9 cellular contexts compared by ENCODE assay signal in genomic region chr1:111476761-111477309, GRCh38. TPM values are rescaled to one million over a fixed set of nuclear protein-coding genes. Genes with fewer than 3 reads are reported as not detected.
DNase-seq lines count a peak whose midpoint lies in the region; ATAC-seq, FAIRE-seq and TF ChIP-seq lines count a peak whose summit lies in the region.
"Had no signal": no experiment of that assay in that cellular context is flagged by ENCODE, and none has a peak within 500 bp of the region (broad histone marks: within the 10 kb centered on the region; RNA-seq: fewer than 3 reads in every experiment).

No MANE protein-coding gene starts in this region.

- FAIRE-seq in HepG2 (lab: Jason Lieb, UNC), result no peak

- no peak for DNase-seq in HepG2 (ENCODE audit: low spot score)
- peak in 1 of 2 experiments; percentile 43 for DNase-seq in HL-60 (ENCODE audit: low read depth in 1 of 2, low spot score in 1 of 2)
- DNase-seq in activated naive CD4-positive, alpha-beta T cell treated with anti-CD3 and anti-CD28 coated beads for 36 hours, result peak; percentile 50
- DNase-seq in HCEC 1CT, result no peak
- DNase-seq in activated CD4-positive, CD25-positive, alpha-beta regulatory T cell treated with anti-CD3 and anti-CD28 coated beads, Interleukin-2, amount 50 U/mL, for 72 hours, result no peak
- DNase-seq in AG20443 (ENCODE audit: low spot score), result no peak

- H3K4me3 ChIP-seq in liver (ENCODE audit: low read depth in 1 of 3, low read length in 3 of 3) (no peak overlapping the region), HepG2 (replicated peaks in 1 of 3; ENCODE audit: insufficient read depth in 1 of 3, low read depth in 2 of 3, low read length in 3 of 3) (no peak overlapping the region), HL-60 (replicated peaks; ENCODE audit: insufficient read depth, low read length) (no peak overlapping the region; the same call in 1 of the 2 replicates)

- in situ Hi-C loops in HepG2 (cut with HindIII; ENCODE audit: extremely low pct_ligation_motif_present, low pct_unique_long_range_greater_than_20kb), result no loop called here

- no peak for TF ChIP-seq EP300 in HepG2 (IDR thresholded peaks at IDR 0.05; ENCODE audit: low read depth in 2 of 2, low read length in 2 of 2)
- no peak for TF ChIP-seq EP300 in HepG2 (CRISPR knock-in tag; IDR thresholded peaks at IDR 0.05; ENCODE audit: borderline replicate concordance)

- H3K4me1 ChIP-seq in liver (ENCODE audit: control insufficient read depth in 4 of 4, insufficient read depth in 4 of 4, low read length in 3 of 4) (no peaks in the 10 kb centered on the region), HepG2 (ENCODE audit: insufficient read depth, low read length) (peaks cover 13% of the 10 kb centered on the region)

- H2AFZ ChIP-seq in HepG2 (ENCODE audit: low read length), result no peak overlapping the region

- H3K36me3 ChIP-seq in liver (ENCODE audit: control insufficient read depth in 4 of 4, insufficient read depth in 3 of 4, low read depth in 1 of 4, low read length in 3 of 4) (peaks cover 0 to 10% (median 1%) of the 10 kb centered on the region in 4 donors), HepG2 (replicated peaks in 1 of 2; ENCODE audit: control insufficient read depth in 1 of 2, insufficient read depth in 2 of 2, low read length in 2 of 2) (no peaks in the 10 kb centered on the region)

- no peaks in the 10 kb centered on the region for H4K20me1 ChIP-seq in HepG2 (ENCODE audit: insufficient read depth, low read length)

- no peak for ATAC-seq in HepG2

- H3K79me2 ChIP-seq in HepG2 (ENCODE audit: insufficient read depth, low read length), result no peaks in the 10 kb centered on the region

- H3K4me2 ChIP-seq in HepG2 (ENCODE audit: low read depth, low read length), result no peak overlapping the region

- TF ChIP-seq RAD21 in liver (IDR thresholded peaks at IDR 0.05), result no peak
- TF ChIP-seq RAD21 in HepG2 (CRISPR knock-in tag; IDR thresholded peaks at IDR 0.05), result no peak

- no TSS peak for BruUV-seq in HepG2 (replicated peaks; lab: Mats Ljungman, UMichigan)

- intact Hi-C loops in HepG2 (cut with micrococcal nuclease; ENCODE audit: unreplicated experiment), result no loop called here
- intact Hi-C loops in activated naive CD4-positive, alpha-beta T cell treated with anti-CD3 and anti-CD28 coated beads for 36 hours (cut with micrococcal nuclease), result no loop called here

- CTCF ChIA-PET in HepG2 (lab: Yijun Ruan, JAX; ENCODE audit: low intra/inter-chr PET ratio, low total read pairs), result no interaction called here
- CTCF ChIA-PET in activated naive CD4-positive, alpha-beta T cell treated with anti-CD3 and anti-CD28 coated beads for 36 hours (lab: Charles Lee), result interaction anchor here (0.6 to 3.8 kb wide), 12 partner anchors 11 to 293 kb away, joined by 3 to 27 read pairs (median 3); no protein-coding TSS in a partner anchor

- no peak for TF ChIP-seq CTCF in liver (IDR thresholded peaks at IDR 0.05; ENCODE audit: low read depth, low read length, missing input control)
- no peak for TF ChIP-seq CTCF in HepG2 (CRISPR knock-in tag; IDR thresholded peaks at IDR 0.05)
- no peak for TF ChIP-seq CTCF in HL-60 (IDR thresholded peaks at IDR 0.05; ENCODE audit: insufficient read depth, low read length)

- H3K9me3 Mint-ChIP-seq in activated naive CD4-positive, alpha-beta T cell treated with anti-CD3 and anti-CD28 coated beads for 36 hours, result no peaks in the 10 kb centered on the region
- H3K9me3 Mint-ChIP-seq in stimulated activated naive CD8-positive, alpha-beta T cell treated with anti-CD3 and anti-CD28 coated beads, Interleukin-15, Interleukin-2, amounts not matched to agents 100 ng/mL and 50 ng/mL, for 24 hours, result no peaks in the 10 kb centered on the region

- POLR2A ChIA-PET in HepG2 (lab: Yijun Ruan, JAX), result no interaction called here

- 71% methylated on average over 2 of the region's 2 CpGs for WGBS in liver
- 52% methylated on average over 2 of the region's 2 CpGs for WGBS in HepG2 (ENCODE audit: low lambda C conversion rate)

- no peak for TF ChIP-seq POLR2A in HepG2 (IDR thresholded peaks at IDR 0.05; ENCODE audit: insufficient read depth in 1 of 2, low read depth in 2 of 2, low read length in 2 of 2)

- peak overlapping the region; percentile 17 for H3K4me3 Mint-ChIP-seq in activated naive CD4-positive, alpha-beta T cell treated with anti-CD3 and anti-CD28 coated beads for 36 hours
- peak overlapping the region; percentile 74 for H3K4me3 Mint-ChIP-seq in stimulated activated naive CD8-positive, alpha-beta T cell treated with anti-CD3 and anti-CD28 coated beads, Interleukin-15, Interleukin-2, amounts not matched to agents 100 ng/mL and 50 ng/mL, for 24 hours

- H3K36me3 Mint-ChIP-seq in activated naive CD4-positive, alpha-beta T cell treated with anti-CD3 and anti-CD28 coated beads for 36 hours (ENCODE audit: low read depth), result peaks cover 15% of the 10 kb centered on the region
- H3K36me3 Mint-ChIP-seq in stimulated activated naive CD8-positive, alpha-beta T cell treated with anti-CD3 and anti-CD28 coated beads, Interleukin-15, Interleukin-2, amounts not matched to agents 100 ng/mL and 50 ng/mL, for 24 hours (ENCODE audit: low read depth), result peaks cover 26% of the 10 kb centered on the region

- no peak overlapping the region for H3K9ac ChIP-seq in liver (ENCODE audit: low read depth in 1 of 2, low read length in 2 of 2)
- H3K9ac ChIP-seq in HepG2 (ENCODE audit: insufficient read depth, low read depth, low read length), result no peak overlapping the region

- H3K27me3 ChIP-seq in liver (ENCODE audit: control insufficient read depth in 4 of 4, insufficient read depth in 4 of 4, low read length in 3 of 4) (no peaks in the 10 kb centered on the region), HepG2 (ENCODE audit: control insufficient read depth in 1 of 2, insufficient read depth in 2 of 2, low read length in 2 of 2) (no peaks in the 10 kb centered on the region), HL-60 (ENCODE audit: insufficient read depth, poor library complexity, severe bottlenecking) (no peaks in the 10 kb centered on the region)

- H3K4me1 Mint-ChIP-seq in activated naive CD4-positive, alpha-beta T cell treated with anti-CD3 and anti-CD28 coated beads for 36 hours (ENCODE audit: low read depth), result peaks cover 46% of the 10 kb centered on the region
- peaks cover 63% of the 10 kb centered on the region for H3K4me1 Mint-ChIP-seq in stimulated activated naive CD8-positive, alpha-beta T cell treated with anti-CD3 and anti-CD28 coated beads, Interleukin-15, Interleukin-2, amounts not matched to agents 100 ng/mL and 50 ng/mL, for 24 hours (ENCODE audit: low read depth)

- H3K27ac Mint-ChIP-seq in activated naive CD4-positive, alpha-beta T cell treated with anti-CD3 and anti-CD28 coated beads for 36 hours, result peak overlapping the region; percentile 71
- H3K27ac Mint-ChIP-seq in stimulated activated naive CD8-positive, alpha-beta T cell treated with anti-CD3 and anti-CD28 coated beads, Interleukin-15, Interleukin-2, amounts not matched to agents 100 ng/mL and 50 ng/mL, for 24 hours, result peak overlapping the region; percentile 91

- H3K27ac ChIP-seq in liver (ENCODE audit: low read depth in 1 of 2, low read length in 2 of 2) (peak overlapping the region in 1 of 2 donors; percentile 66), HepG2 (ENCODE audit: extremely low read length, insufficient read depth, low read length) (no peak overlapping the region), HL-60 (replicated peaks) (peak overlapping the region; percentile 27)

- H3K9me3 ChIP-seq in liver (ENCODE audit: control insufficient read depth in 4 of 4, low read length in 3 of 4) (no peaks in the 10 kb centered on the region), HepG2 (ENCODE audit: low read length) (no peaks in the 10 kb centered on the region)

- H3K27me3 Mint-ChIP-seq in activated naive CD4-positive, alpha-beta T cell treated with anti-CD3 and anti-CD28 coated beads for 36 hours (ENCODE audit: low read depth), result no peaks in the 10 kb centered on the region
- H3K27me3 Mint-ChIP-seq in stimulated activated naive CD8-positive, alpha-beta T cell treated with anti-CD3 and anti-CD28 coated beads, Interleukin-15, Interleukin-2, amounts not matched to agents 100 ng/mL and 50 ng/mL, for 24 hours, result no peaks in the 10 kb centered on the region

RNA-seq across cellular contexts. Expression of gene C1orf162, which starts 3.1 kb away (rescaled TPM):
- total RNA-seq in liver, result 1 to 10 TPM; 4.0 to 6.4 TPM
- 10 to 100 TPM; 14.4 to 16.3 TPM for polyA plus RNA-seq in liver
- 0.27 TPM in 1 of 2 replicates, not detected in the other for total RNA-seq in HepG2 (2016; rRNA removed; fragmentation: Illumina TruSeq; extraction: Trizol)
- not detected in 2 replicates for total RNA-seq in HepG2 (2016; cell fraction: cytosol; rRNA removed; fragmentation: Illumina TruSeq; extraction: Trizol; ENCODE audit: low read depth)
- total RNA-seq in HepG2 (2016; cell fraction: insoluble cytoplasmic fraction; rRNA removed; fragmentation: Illumina TruSeq; extraction: Trizol), result 0.28 TPM in 1 of 2 replicates, not detected in the other
- total RNA-seq in HepG2 (2016; cell fraction: membrane; rRNA removed; fragmentation: Illumina TruSeq; extraction: Trizol), result 0.10 and 0.12 TPM in 2 replicates
- 0.22 and 0.81 TPM in 2 replicates for total RNA-seq in HepG2 (2016; cell fraction: nucleus; rRNA removed; fragmentation: Illumina TruSeq; extraction: Trizol)
- 0.61 and 0.89 TPM in 2 replicates for polyA plus RNA-seq in HepG2 (2011; rRNA removed)
- polyA plus RNA-seq in HepG2 (2011; cell fraction: cytosol; rRNA removed), result 0.15 and 0.34 TPM in 2 replicates
- polyA plus RNA-seq in HepG2 (2011; cell fraction: nucleus; rRNA removed), result 2.7 and 3.0 TPM in 2 replicates
- 0.66 and 0.83 TPM in 2 replicates for polyA plus RNA-seq in HepG2 (2012)
- 0.16 and 0.20 TPM in 2 replicates for polyA plus RNA-seq in HepG2 (2016; cell fraction: cytosol; fragmentation: Illumina TruSeq; extraction: Trizol; ENCODE audit: low read depth)
- not detected in 2 replicates for polyA plus RNA-seq in HepG2 (2016; cell fraction: insoluble cytoplasmic fraction; fragmentation: Illumina TruSeq; extraction: Trizol; ENCODE audit: low read depth)
- polyA plus RNA-seq in HepG2 (2016; cell fraction: membrane; fragmentation: Illumina TruSeq; extraction: Trizol; ENCODE audit: low read depth), result 0.19 and 0.20 TPM in 2 replicates
- polyA plus RNA-seq in HepG2 (2016; cell fraction: nucleus; fragmentation: Illumina TruSeq; extraction: Trizol; ENCODE audit: insufficient read depth, low read depth), result 0.85 and 1.2 TPM in 2 replicates
- polyA minus RNA-seq in HepG2 (2011; rRNA and poly(A)+ RNA removed; ENCODE audit: low replicate concordance), result 0.33 TPM in 1 of 2 replicates, not detected in the other
- not detected in 2 replicates for polyA minus RNA-seq in HepG2 (2011; cell fraction: cytosol; rRNA and poly(A)+ RNA removed)
- polyA minus RNA-seq in HepG2 (2011; cell fraction: nucleus; rRNA and poly(A)+ RNA removed), result 1.4 and 1.9 TPM in 2 replicates
- total RNA-seq in activated naive CD4-positive, alpha-beta T cell treated with anti-CD3 and anti-CD28 coated beads for 36 hours, result 1 to 10 TPM; 6.4 to 8.2 TPM

RNA-seq across cellular contexts. Expression of gene ADORA3, which starts 26.6 kb away (rescaled TPM):
- total RNA-seq in liver, result 1 to 10 TPM; 2.3 to 4.0 TPM
- polyA plus RNA-seq in liver, result 1 to 10 TPM in 1 of 2 donors, under 1 TPM in 1; 0.97 to 5.6 TPM
- total RNA-seq in HepG2 (2016; rRNA removed; fragmentation: Illumina TruSeq; extraction: Trizol), result not detected in 2 replicates
- total RNA-seq in HepG2 (2016; cell fraction: cytosol; rRNA removed; fragmentation: Illumina TruSeq; extraction: Trizol; ENCODE audit: low read depth), result not detected in 2 replicates
- not detected in 2 replicates for total RNA-seq in HepG2 (2016; cell fraction: insoluble cytoplasmic fraction; rRNA removed; fragmentation: Illumina TruSeq; extraction: Trizol)
- not detected in 2 replicates for total RNA-seq in HepG2 (2016; cell fraction: membrane; rRNA removed; fragmentation: Illumina TruSeq; extraction: Trizol)
- total RNA-seq in HepG2 (2016; cell fraction: nucleus; rRNA removed; fragmentation: Illumina TruSeq; extraction: Trizol), result not detected in 2 replicates
- polyA plus RNA-seq in HepG2 (2011; rRNA removed), result 0.09 TPM in 1 of 2 replicates, not detected in the other
- polyA plus RNA-seq in HepG2 (2011; cell fraction: cytosol; rRNA removed), result 0.04 TPM in 1 of 2 replicates, not detected in the other
- polyA plus RNA-seq in HepG2 (2011; cell fraction: nucleus; rRNA removed), result not detected in 2 replicates
- polyA plus RNA-seq in HepG2 (2012), result not detected in 2 replicates
- not detected in 2 replicates for polyA plus RNA-seq in HepG2 (2016; cell fraction: cytosol; fragmentation: Illumina TruSeq; extraction: Trizol; ENCODE audit: low read depth)
- polyA plus RNA-seq in HepG2 (2016; cell fraction: insoluble cytoplasmic fraction; fragmentation: Illumina TruSeq; extraction: Trizol; ENCODE audit: low read depth), result not detected in 2 replicates
- not detected in 2 replicates for polyA plus RNA-seq in HepG2 (2016; cell fraction: membrane; fragmentation: Illumina TruSeq; extraction: Trizol; ENCODE audit: low read depth)
- polyA plus RNA-seq in HepG2 (2016; cell fraction: nucleus; fragmentation: Illumina TruSeq; extraction: Trizol; ENCODE audit: insufficient read depth, low read depth), result not detected in 2 replicates
- 0.44 TPM in 1 of 2 replicates, not detected in the other for polyA minus RNA-seq in HepG2 (2011; rRNA and poly(A)+ RNA removed; ENCODE audit: low replicate concordance)
- polyA minus RNA-seq in HepG2 (2011; cell fraction: cytosol; rRNA and poly(A)+ RNA removed), result not detected in 2 replicates
- not detected in 2 replicates for polyA minus RNA-seq in HepG2 (2011; cell fraction: nucleus; rRNA and poly(A)+ RNA removed)
- total RNA-seq in activated naive CD4-positive, alpha-beta T cell treated with anti-CD3 and anti-CD28 coated beads for 36 hours, result not detected
- total RNA-seq: kidney epithelial cell had no signal

RNA-seq across cellular contexts. Expression of gene TMIGD3, which starts 26.6 kb away (rescaled TPM):
- total RNA-seq in liver (1 to 10 TPM; 2.6 to 5.7 TPM), HepG2 (2016; rRNA removed; fragmentation: Illumina TruSeq; extraction: Trizol) (not detected in 2 replicates)
- polyA plus RNA-seq in liver (1 to 10 TPM; 3.4 to 5.9 TPM), HepG2 (2011; rRNA removed) (not detected in 2 replicates)
- total RNA-seq in HepG2 (2016; cell fraction: cytosol; rRNA removed; fragmentation: Illumina TruSeq; extraction: Trizol; ENCODE audit: low read depth), result not detected in 2 replicates
- total RNA-seq in HepG2 (2016; cell fraction: insoluble cytoplasmic fraction; rRNA removed; fragmentation: Illumina TruSeq; extraction: Trizol), result not detected in 2 replicates
- not detected in 2 replicates for total RNA-seq in HepG2 (2016; cell fraction: membrane; rRNA removed; fragmentation: Illumina TruSeq; extraction: Trizol)
- total RNA-seq in HepG2 (2016; cell fraction: nucleus; rRNA removed; fragmentation: Illumina TruSeq; extraction: Trizol), result not detected in 2 replicates
- 0.13 TPM in 1 of 2 replicates, not detected in the other for polyA plus RNA-seq in HepG2 (2011; cell fraction: cytosol; rRNA removed)
- not detected in 2 replicates for polyA plus RNA-seq in HepG2 (2011; cell fraction: nucleus; rRNA removed)
- polyA plus RNA-seq in HepG2 (2012), result not detected in 2 replicates
- not detected in 2 replicates for polyA plus RNA-seq in HepG2 (2016; cell fraction: cytosol; fragmentation: Illumina TruSeq; extraction: Trizol; ENCODE audit: low read depth)
- not detected in 2 replicates for polyA plus RNA-seq in HepG2 (2016; cell fraction: insoluble cytoplasmic fraction; fragmentation: Illumina TruSeq; extraction: Trizol; ENCODE audit: low read depth)
- polyA plus RNA-seq in HepG2 (2016; cell fraction: membrane; fragmentation: Illumina TruSeq; extraction: Trizol; ENCODE audit: low read depth), result not detected in 2 replicates
- polyA plus RNA-seq in HepG2 (2016; cell fraction: nucleus; fragmentation: Illumina TruSeq; extraction: Trizol; ENCODE audit: insufficient read depth, low read depth), result not detected in 2 replicates
- polyA minus RNA-seq in HepG2 (2011; rRNA and poly(A)+ RNA removed; ENCODE audit: low replicate concordance), result not detected in 2 replicates
- polyA minus RNA-seq in HepG2 (2011; cell fraction: cytosol; rRNA and poly(A)+ RNA removed), result not detected in 2 replicates
- not detected in 2 replicates for polyA minus RNA-seq in HepG2 (2011; cell fraction: nucleus; rRNA and poly(A)+ RNA removed)
- not detected for total RNA-seq in activated naive CD4-positive, alpha-beta T cell treated with anti-CD3 and anti-CD28 coated beads for 36 hours
- total RNA-seq: kidney epithelial cell had no signal

RNA-seq across cellular contexts. Expression of gene ATP5PB, which starts 27.6 kb away (rescaled TPM):
- total RNA-seq in liver (100 to 1,000 TPM; 143 to 212 TPM), HepG2 (2016; rRNA removed; fragmentation: Illumina TruSeq; extraction: Trizol) (541 and 772 TPM in 2 replicates)
- polyA plus RNA-seq in liver (100 to 1,000 TPM; 234 to 257 TPM), HepG2 (2011; rRNA removed) (209 and 297 TPM in 2 replicates)
- total RNA-seq in HepG2 (2016; cell fraction: cytosol; rRNA removed; fragmentation: Illumina TruSeq; extraction: Trizol; ENCODE audit: low read depth), result 74.4 and 81.4 TPM in 2 replicates
- 539 and 786 TPM in 2 replicates for total RNA-seq in HepG2 (2016; cell fraction: insoluble cytoplasmic fraction; rRNA removed; fragmentation: Illumina TruSeq; extraction: Trizol)
- 177 and 193 TPM in 2 replicates for total RNA-seq in HepG2 (2016; cell fraction: membrane; rRNA removed; fragmentation: Illumina TruSeq; extraction: Trizol)
- 163 and 174 TPM in 2 replicates for total RNA-seq in HepG2 (2016; cell fraction: nucleus; rRNA removed; fragmentation: Illumina TruSeq; extraction: Trizol)
- 185 and 234 TPM in 2 replicates for polyA plus RNA-seq in HepG2 (2011; cell fraction: cytosol; rRNA removed)
- 41.9 and 44.4 TPM in 2 replicates for polyA plus RNA-seq in HepG2 (2011; cell fraction: nucleus; rRNA removed)
- polyA plus RNA-seq in HepG2 (2012), result 196 and 251 TPM in 2 replicates
- polyA plus RNA-seq in HepG2 (2016; cell fraction: cytosol; fragmentation: Illumina TruSeq; extraction: Trizol; ENCODE audit: low read depth), result 96.2 and 101 TPM in 2 replicates
- 672 and 700 TPM in 2 replicates for polyA plus RNA-seq in HepG2 (2016; cell fraction: insoluble cytoplasmic fraction; fragmentation: Illumina TruSeq; extraction: Trizol; ENCODE audit: low read depth)
- polyA plus RNA-seq in HepG2 (2016; cell fraction: membrane; fragmentation: Illumina TruSeq; extraction: Trizol; ENCODE audit: low read depth), result 146 and 153 TPM in 2 replicates
- polyA plus RNA-seq in HepG2 (2016; cell fraction: nucleus; fragmentation: Illumina TruSeq; extraction: Trizol; ENCODE audit: insufficient read depth, low read depth), result 225 and 252 TPM in 2 replicates
- polyA minus RNA-seq in HepG2 (2011; rRNA and poly(A)+ RNA removed; ENCODE audit: low replicate concordance), result 137 and 342 TPM in 2 replicates
- polyA minus RNA-seq in HepG2 (2011; cell fraction: cytosol; rRNA and poly(A)+ RNA removed), result 103 and 109 TPM in 2 replicates
- polyA minus RNA-seq in HepG2 (2011; cell fraction: nucleus; rRNA and poly(A)+ RNA removed), result 22.0 and 30.5 TPM in 2 replicates
- total RNA-seq in activated naive CD4-positive, alpha-beta T cell treated with anti-CD3 and anti-CD28 coated beads for 36 hours, result 100 to 1,000 TPM; 324 to 331 TPM

RNA-seq across cellular contexts. Expression of gene WDR77, which starts 27.8 kb away (rescaled TPM):
- 10 to 100 TPM; 12.7 to 21.9 TPM for total RNA-seq in liver
- 10 to 100 TPM; 17.9 to 25.3 TPM for polyA plus RNA-seq in liver
- 90.6 and 93.3 TPM in 2 replicates for total RNA-seq in HepG2 (2016; rRNA removed; fragmentation: Illumina TruSeq; extraction: Trizol)
- 10.9 and 11.3 TPM in 2 replicates for total RNA-seq in HepG2 (2016; cell fraction: cytosol; rRNA removed; fragmentation: Illumina TruSeq; extraction: Trizol; ENCODE audit: low read depth)
- 90.6 and 93.0 TPM in 2 replicates for total RNA-seq in HepG2 (2016; cell fraction: insoluble cytoplasmic fraction; rRNA removed; fragmentation: Illumina TruSeq; extraction: Trizol)
- 27.9 and 29.9 TPM in 2 replicates for total RNA-seq in HepG2 (2016; cell fraction: membrane; rRNA removed; fragmentation: Illumina TruSeq; extraction: Trizol)
- total RNA-seq in HepG2 (2016; cell fraction: nucleus; rRNA removed; fragmentation: Illumina TruSeq; extraction: Trizol), result 45.5 and 50.4 TPM in 2 replicates
- polyA plus RNA-seq in HepG2 (2011; rRNA removed), result 96.3 and 108 TPM in 2 replicates
- polyA plus RNA-seq in HepG2 (2011; cell fraction: cytosol; rRNA removed), result 79.1 and 89.1 TPM in 2 replicates
- 150 and 155 TPM in 2 replicates for polyA plus RNA-seq in HepG2 (2011; cell fraction: nucleus; rRNA removed)
- polyA plus RNA-seq in HepG2 (2012), result 29.9 and 30.8 TPM in 2 replicates
- polyA plus RNA-seq in HepG2 (2016; cell fraction: cytosol; fragmentation: Illumina TruSeq; extraction: Trizol; ENCODE audit: low read depth), result 10.9 and 11.6 TPM in 2 replicates
- polyA plus RNA-seq in HepG2 (2016; cell fraction: insoluble cytoplasmic fraction; fragmentation: Illumina TruSeq; extraction: Trizol; ENCODE audit: low read depth), result 83.1 and 89.4 TPM in 2 replicates
- polyA plus RNA-seq in HepG2 (2016; cell fraction: membrane; fragmentation: Illumina TruSeq; extraction: Trizol; ENCODE audit: low read depth), result 20.8 and 22.9 TPM in 2 replicates
- polyA plus RNA-seq in HepG2 (2016; cell fraction: nucleus; fragmentation: Illumina TruSeq; extraction: Trizol; ENCODE audit: insufficient read depth, low read depth), result 63.2 and 65.3 TPM in 2 replicates
- 267 TPM in 2 replicates for polyA minus RNA-seq in HepG2 (2011; rRNA and poly(A)+ RNA removed; ENCODE audit: low replicate concordance)
- polyA minus RNA-seq in HepG2 (2011; cell fraction: cytosol; rRNA and poly(A)+ RNA removed), result 35.8 and 44.4 TPM in 2 replicates
- 51.8 and 62.4 TPM in 2 replicates for polyA minus RNA-seq in HepG2 (2011; cell fraction: nucleus; rRNA and poly(A)+ RNA removed)
- total RNA-seq in activated naive CD4-positive, alpha-beta T cell treated with anti-CD3 and anti-CD28 coated beads for 36 hours, result 10 to 100 TPM; 43.1 to 48.8 TPM
